Comparison of ENCODE assay signal across 21 cellular contexts in genomic region chr22:39718206-39718605, GRCh38.
DNase-seq lines count a peak whose midpoint lies in the region; ATAC-seq, FAIRE-seq and TF ChIP-seq lines count a peak whose summit lies in the region.
"Had no signal": no experiment of that assay in that cellular context is flagged by ENCODE, and none has a peak within 500 bp of the region (broad histone marks: within the 10 kb centered on the region; RNA-seq: fewer than 3 reads in every experiment).

No MANE protein-coding gene starts in this region.

- TF ChIP-seq POLR2A in transverse colon (IDR thresholded peaks at IDR 0.05) (no peak), lower leg skin (IDR thresholded peaks at IDR 0.05) (no peak)

- peak overlapping the region; percentile 47 for H3K4me2 ChIP-seq in keratinocyte (ENCODE audit: control insufficient read depth, extremely low read depth, insufficient read depth, low read depth, low read length)
- H3K4me2 ChIP-seq: BLaER1 had no signal

- no peak for TF ChIP-seq EP300 in transverse colon (IDR thresholded peaks at IDR 0.05; ENCODE audit: low read depth)

- FAIRE-seq in keratinocyte (lab: Jason Lieb, UNC) = no peak
- FAIRE-seq: A204.1, G401.6, GM12878, HepG2 had no signal

- H3K4me3 ChIP-seq in keratinocyte (ENCODE audit: control insufficient read depth in 2 of 3, extremely low read depth in 1 of 3, insufficient read depth in 2 of 3, low read depth in 1 of 3, low read length in 3 of 3) (no peak overlapping the region), transverse colon (no peak overlapping the region), lower leg skin (ENCODE audit: low read depth, poor library complexity, severe bottlenecking) (no peak overlapping the region)
- H3K4me3 ChIP-seq: BLaER1, GM12878 had no signal

- no peaks in the 10 kb centered on the region for H3K9me1 ChIP-seq in keratinocyte (ENCODE audit: control insufficient read depth, extremely low read depth, insufficient read depth, low read length)

- no peak for TF ChIP-seq CTCF in keratinocyte (optimal IDR thresholded peaks at IDR 0.05 in 1 of 3, IDR thresholded peaks at IDR 0.05 in 1 of 3, conservative IDR thresholded peaks at IDR 0.05 in 1 of 3; ENCODE audit: extremely low read depth in 1 of 3, insufficient read depth in 2 of 3, low read length in 3 of 3)
- no peak for TF ChIP-seq CTCF in transverse colon (IDR thresholded peaks at IDR 0.05)
- TF ChIP-seq CTCF in lower leg skin (IDR thresholded peaks at IDR 0.05) = no peak

- H2AFZ ChIP-seq in keratinocyte (ENCODE audit: control insufficient read depth, low read length) = no peak overlapping the region

- H3K9ac ChIP-seq in keratinocyte (ENCODE audit: control insufficient read depth, extremely low read depth, insufficient read depth, low read length) = no peak overlapping the region
- H3K9ac ChIP-seq: BLaER1 had no signal

- ATAC-seq in Right ventricle myocardium inferior (no peak), left ventricle myocardium superior (no peak), HG03039 (IDR thresholded peaks at IDR 0.05; ENCODE audit: unreplicated experiment) (no peak)
- ATAC-seq: GM12878, HepG2 had no signal

- H3K27me3 ChIP-seq in keratinocyte (ENCODE audit: control insufficient read depth, extremely low read depth, insufficient read depth, low read length) (no peaks in the 10 kb centered on the region), transverse colon (no peaks in the 10 kb centered on the region)
- H3K27me3 ChIP-seq: BLaER1 had no signal

- H3K9me3 ChIP-seq in keratinocyte (ENCODE audit: control insufficient read depth, low read depth, low read length) (no peaks in the 10 kb centered on the region), transverse colon (no peaks in the 10 kb centered on the region)
- H3K9me3 ChIP-seq: BLaER1 had no signal

- H3K27ac ChIP-seq in keratinocyte (ENCODE audit: control insufficient read depth, insufficient read depth, low read length) = no peak overlapping the region
- H3K27ac ChIP-seq in transverse colon = no peak overlapping the region
- H3K27ac ChIP-seq: BLaER1 had no signal

- no peaks in the 10 kb centered on the region for H4K20me1 ChIP-seq in keratinocyte (ENCODE audit: control insufficient read depth, extremely low read depth, insufficient read depth, low read length)
- H4K20me1 ChIP-seq: BLaER1 had no signal

- intact Hi-C loops in Right ventricle myocardium inferior (cut with DNase I) = no loop called here
- intact Hi-C loops in left ventricle myocardium superior (cut with micrococcal nuclease) = no loop called here
- intact Hi-C loops in transverse colon (cut with DNase I; ENCODE audit: low total_unique reads) = no loop called here
- intact Hi-C loops in lower leg skin (cut with DNase I; ENCODE audit: low total_unique reads) = no loop called here

- no peaks in the 10 kb centered on the region for H3K79me2 ChIP-seq in keratinocyte (ENCODE audit: control insufficient read depth, insufficient read depth, low read length)

- H3K4me1 ChIP-seq in keratinocyte (ENCODE audit: control insufficient read depth, extremely low read depth, insufficient read depth, low read length) = no peaks in the 10 kb centered on the region
- H3K4me1 ChIP-seq in transverse colon = peaks cover 0 to 7% (median 0%) of the 10 kb centered on the region in 4 donors

- DNase-seq in Right ventricle myocardium inferior (ENCODE audit: missing footprints) (peak; percentile 48), left ventricle myocardium superior (no peak), OCI-M1 (lab: John Stamatoyannopoulos, UW) (peak; percentile 27), keratinocyte (ENCODE audit: low read depth, low spot score) (no peak), transverse colon (peak; percentile 29), lower leg skin (ENCODE audit: low spot score in 2 of 2) (no peak), dedifferentiated amniotic fluid mesenchymal stem cell (ENCODE audit: extremely low spot score) (no peak)
- DNase-seq: DND-41, GOT3, KG1, NCI-H1105 treated with DMSO at 0.1 percent for 48 hours, NCI-H1694 treated with DMSO at 0.1 percent for 48 hours, NCI-H2107, NCI-H2227 treated with DMSO at 0.1 percent for 48 hours, NCI-H524 treated with DMSO at 0.1 percent for 48 hours had no signal

- H3K36me3 ChIP-seq in keratinocyte (ENCODE audit: control insufficient read depth in 2 of 2, extremely low read depth in 1 of 2, insufficient read depth in 2 of 2, low read length in 2 of 2) (no peaks in the 10 kb centered on the region), transverse colon (no peaks in the 10 kb centered on the region)
- H3K36me3 ChIP-seq: BLaER1 had no signal

- WGBS in transverse colon (ENCODE audit: low coverage in 1 of 2), 2 donors = 60 to 62% methylated on average over 1 to 7 of the region's 7 CpGs
- 51 to 71% methylated on average over 7 of the region's 7 CpGs for WGBS in lower leg skin, 2 donors

- dilution Hi-C loops in keratinocyte (cut with MboI; ENCODE audit: extremely low pct_ligation_motif_present, low sequenced_read_pairs) = no loop called here

- in situ Hi-C loops in transverse colon (cut with MboI; ENCODE audit: low pct_ligation_motif_present in 1 of 4, low pct_unique_long_range_greater_than_20kb in 1 of 4, low sequenced_read_pairs in 3 of 4) = no loop called here

Comparison
In these comparisons a context has a peak if more than half of its experiments do, and no peak if none do; other contexts are left out.
1. DNase-seq: peak in Right ventricle myocardium inferior (single experiment), OCI-M1 (single experiment) and transverse colon (single experiment); none in left ventricle myocardium superior (single experiment), keratinocyte (single experiment), lower leg skin (0 of 2) and dedifferentiated amniotic fluid mesenchymal stem cell (single experiment).